Comparison of ENCODE assay signal across 22 cellular contexts in the genomic region with DNA sequence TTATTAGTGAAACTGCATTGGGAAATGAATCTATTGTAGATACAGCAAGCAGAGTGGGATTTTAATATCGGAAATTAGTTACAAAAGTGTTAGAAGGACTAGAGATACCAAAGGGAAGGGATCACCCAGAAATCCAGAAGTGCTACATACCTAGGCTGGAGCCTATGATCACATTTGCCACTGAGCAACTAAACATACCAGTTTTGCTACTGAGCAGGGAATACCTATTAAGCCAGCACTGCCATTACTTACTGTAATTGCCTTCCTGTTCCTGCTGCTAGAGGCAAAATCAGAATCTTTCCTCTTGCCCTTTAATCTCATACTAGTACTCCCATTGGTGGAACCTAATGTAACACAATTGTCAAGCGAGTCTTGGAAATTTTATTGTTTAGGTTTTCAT.
"Had no signal": no experiment of that assay in that cellular context is flagged by ENCODE, and none has a peak within 500 bp of the region (broad histone marks: within the 10 kb centered on the region; RNA-seq: fewer than 3 reads in every experiment).

No MANE protein-coding gene starts in this region.

- DNase-seq: kidney; left colon; left ventricle myocardium inferior; midbrain; mucosa of descending colon; naive thymus-derived CD4-positive, alpha-beta T cell; ovary; right lobe of liver; stimulated activated CD4-positive, alpha-beta T cell treated with anti-CD3 and anti-CD28 coated beads, Interleukin-1b, Interleukin-23, amount 100 ng/mL, for 48 hours; stimulated activated CD4-positive, alpha-beta T cell treated with anti-CD3 and anti-CD28 coated beads, Interleukin-2, amount 100 ng/mL, for 48 hours; stimulated activated CD4-positive, alpha-beta T cell treated with anti-CD3 and anti-CD28 coated beads, Interleukin-4, amount 100 ng/mL, for 4 hours; stimulated activated CD8-positive, alpha-beta memory T cell treated with anti-CD3 and anti-CD28 coated beads, Interleukin-4, amount 100 ng/mL, for 48 hours; stimulated activated naive CD4-positive, alpha-beta T cell treated with Interleukin-2 at 50 U/mL for 16 hours; stimulated activated naive CD8-positive, alpha-beta T cell treated with anti-CD3 and anti-CD28 coated beads, Interleukin-15, amount 100 ng/mL, for 72 hours; substantia nigra; uterus had no signal

- H3K9me3 ChIP-seq: mucosa of descending colon, ovary, right atrium auricular region, right lobe of liver, tibial nerve, uterus had no signal

- H3K27ac ChIP-seq: left ventricle myocardium inferior, ovary, right atrium auricular region, right lobe of liver, tibial nerve, uterus had no signal

- H3K36me3 ChIP-seq: left ventricle myocardium inferior, ovary, right atrium auricular region, right lobe of liver, tibial nerve, uterus had no signal

- H3K4me2 ChIP-seq: smooth muscle cell had no signal

- H3K4me1 ChIP-seq: left ventricle myocardium inferior, right atrium auricular region, right lobe of liver, tibial nerve, uterus had no signal

- H3K4me3 ChIP-seq: left ventricle myocardium inferior, lung, mucosa of descending colon, ovary, right atrium auricular region, right lobe of liver, smooth muscle cell, tibial nerve, uterus had no signal

- ATAC-seq: left colon; mucosa of descending colon; naive thymus-derived CD4-positive, alpha-beta T cell; natural killer cell treated with Interleukin-12 subunit alpha and Interleukin-12 subunit beta and Interleukin-15 and Interleukin-18, amount 100 ng/mL, for 72 hours; right lobe of liver; stimulated activated memory B cell treated with anti-CD40 and anti-IgM and Interleukin-4, amounts not matched to agents 10 μg/mL and 1 μg/mL and 100 μg/mL, for 72 hours; stimulated activated naive CD8-positive, alpha-beta T cell treated with anti-CD3 and anti-CD28 coated beads, Interleukin-15, amount 100 ng/mL, for 72 hours had no signal

- H3K27me3 ChIP-seq: ovary, right atrium auricular region, right lobe of liver, tibial nerve, uterus had no signal
